Comparison of ENCODE assay signal across 25 cellular contexts in the genomic region with DNA sequence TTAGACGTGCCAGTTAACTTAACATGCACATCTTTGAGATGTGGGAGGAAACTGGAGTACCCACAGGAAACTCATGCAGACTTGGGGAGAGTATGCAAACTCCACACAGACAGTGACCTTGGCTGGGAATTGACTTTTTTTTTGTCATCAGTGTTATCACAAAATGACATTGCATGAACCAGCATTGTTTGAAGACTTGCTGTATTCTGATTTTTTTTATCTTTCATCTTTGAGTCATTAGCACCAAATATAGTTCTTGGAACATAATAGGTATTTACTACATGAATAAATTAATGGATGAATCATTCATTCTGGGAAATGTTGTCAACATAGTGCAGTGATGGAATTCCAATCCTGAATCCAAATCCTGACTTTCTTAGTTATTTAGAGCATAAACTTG.
DNase-seq lines count a peak whose midpoint lies in the region; ATAC-seq lines count a peak whose summit lies in the region.
"Had no signal": no experiment of that assay in that cellular context is flagged by ENCODE, and none has a peak within 500 bp of the region (broad histone marks: within the 10 kb centered on the region; RNA-seq: fewer than 3 reads in every experiment).

No MANE protein-coding gene starts in this region.

- H3K9me3 ChIP-seq in adipocyte (ENCODE audit: control insufficient read depth, low read length) = no peaks in the 10 kb centered on the region
- H3K9me3 ChIP-seq: BE2C, right lobe of liver, tibial nerve had no signal

- H3K4me1 ChIP-seq in adipocyte (ENCODE audit: control insufficient read depth, insufficient read depth, low read length) = peaks cover 14% of the 10 kb centered on the region
- H3K4me1 ChIP-seq: BE2C, right lobe of liver had no signal

- H3K4me3 ChIP-seq in adipocyte (ENCODE audit: low read length) = peak overlapping the region; percentile 5
- H3K4me3 ChIP-seq: coronary artery, GM12878, heart left ventricle, right lobe of liver, tibial nerve had no signal

- H3K36me3 ChIP-seq in adipocyte (ENCODE audit: control insufficient read depth, insufficient read depth, low read length, severe bottlenecking) = peaks cover 10% of the 10 kb centered on the region
- H3K36me3 ChIP-seq: BE2C had no signal

- intact Hi-C loops in activated naive CD4-positive, alpha-beta T cell treated with anti-CD3 and anti-CD28 coated beads for 36 hours (cut with micrococcal nuclease) = loop anchor here (5.0 kb wide), 2 partner anchors 51 to 119 kb away; no protein-coding TSS in a partner anchor
- intact Hi-C loops in Right ventricle myocardium inferior (cut with DNase I) = no loop called here

- no peak overlapping the region for H3K27ac Mint-ChIP-seq in activated naive CD4-positive, alpha-beta T cell treated with anti-CD3 and anti-CD28 coated beads for 36 hours
- H3K27ac Mint-ChIP-seq: activated CD4-positive, alpha-beta memory T cell treated with anti-CD3 and anti-CD28 coated beads for 36 hours; endodermal cell; H9 had no signal

- no peaks in the 10 kb centered on the region for H3K9me3 Mint-ChIP-seq in activated naive CD4-positive, alpha-beta T cell treated with anti-CD3 and anti-CD28 coated beads for 36 hours
- H3K9me3 Mint-ChIP-seq: activated CD4-positive, alpha-beta memory T cell treated with anti-CD3 and anti-CD28 coated beads for 36 hours; endodermal cell; H9 had no signal

- H3K36me3 Mint-ChIP-seq in activated naive CD4-positive, alpha-beta T cell treated with anti-CD3 and anti-CD28 coated beads for 36 hours (ENCODE audit: low read depth) = peaks cover 32% of the 10 kb centered on the region

- H3K9ac ChIP-seq in adipocyte (ENCODE audit: low read length) = peak overlapping the region; percentile 25

- peak; percentile 6 for DNase-seq in activated naive CD4-positive, alpha-beta T cell treated with anti-CD3 and anti-CD28 coated beads for 36 hours
- DNase-seq in activated naive CD4-positive, alpha-beta T cell treated with anti-CD3 and anti-CD28 coated beads, Interleukin-2, amount 50 U/mL, for 16 hours = no peak
- no peak for DNase-seq in adipocyte (ENCODE audit: low read depth)
- DNase-seq in fibroblast of gingiva (ENCODE audit: low read depth) = peak; percentile 15
- DNase-seq in Right ventricle myocardium inferior (ENCODE audit: missing footprints) = no peak
- no peak for DNase-seq in RKO (ENCODE audit: low spot score)
- DNase-seq in NK-92 (lab: John Stamatoyannopoulos, UW; ENCODE audit: unreplicated experiment) = no peak
- DNase-seq: activated CD4-positive, alpha-beta memory T cell treated with anti-CD3 and anti-CD28 coated beads for 36 hours; activated CD8-positive, alpha-beta memory T cell treated with anti-CD3 and anti-CD28 coated beads, Interleukin-2, amount 50 U/mL, for 48 hours; activated effector memory CD4-positive, alpha-beta T cell treated with Interleukin-2 at 50 U/mL for 16 hours; BE2C; endodermal cell; H9; heart left ventricle; mammary epithelial cell; NCI-H1092 treated with DMSO at 0.1 percent for 48 hours; NCI-H187 treated with DMSO at 0.1 percent for 48 hours; NCI-H226; right lobe of liver; Right ventricle myocardium superior had no signal

- H3K27me3 ChIP-seq in adipocyte (replicated peaks; ENCODE audit: control insufficient read depth, insufficient read depth, low read length) = no peaks in the 10 kb centered on the region
- H3K27me3 ChIP-seq: BE2C, heart left ventricle, right lobe of liver, tibial nerve had no signal

- peaks cover 30% of the 10 kb centered on the region for H3K4me1 Mint-ChIP-seq in activated naive CD4-positive, alpha-beta T cell treated with anti-CD3 and anti-CD28 coated beads for 36 hours (ENCODE audit: low read depth)
- H3K4me1 Mint-ChIP-seq: endodermal cell, H9 had no signal

- no peaks in the 10 kb centered on the region for H3K27me3 Mint-ChIP-seq in activated naive CD4-positive, alpha-beta T cell treated with anti-CD3 and anti-CD28 coated beads for 36 hours (ENCODE audit: low read depth)
- H3K27me3 Mint-ChIP-seq: activated CD4-positive, alpha-beta memory T cell treated with anti-CD3 and anti-CD28 coated beads for 36 hours had no signal

- no peak for ATAC-seq in Right ventricle myocardium inferior
- no peak for ATAC-seq in HG03354 (IDR thresholded peaks at IDR 0.05; ENCODE audit: poor library complexity, severe bottlenecking, unreplicated experiment)
- ATAC-seq: activated CD4-positive, CD25-positive, alpha-beta regulatory T cell treated with anti-CD3 and anti-CD28 coated beads, Interleukin-2, amount 50 U/mL, for 24 hours; GM12878; heart left ventricle had no signal

- no peak overlapping the region for H3K4me3 Mint-ChIP-seq in activated naive CD4-positive, alpha-beta T cell treated with anti-CD3 and anti-CD28 coated beads for 36 hours
- H3K4me3 Mint-ChIP-seq: activated CD4-positive, alpha-beta memory T cell treated with anti-CD3 and anti-CD28 coated beads for 36 hours; endodermal cell; H9 had no signal

- CTCF ChIA-PET in activated naive CD4-positive, alpha-beta T cell treated with anti-CD3 and anti-CD28 coated beads for 36 hours (lab: Charles Lee) = no interaction called here

Comparison
In these comparisons a context has a peak if more than half of its experiments do, and no peak if none do; other contexts are left out.
1. DNase-seq: peak in activated naive CD4-positive, alpha-beta T cell treated with anti-CD3 and anti-CD28 coated beads for 36 hours (single experiment) and fibroblast of gingiva (single experiment); none in activated naive CD4-positive, alpha-beta T cell treated with anti-CD3 and anti-CD28 coated beads, Interleukin-2, amount 50 U/mL, for 16 hours (single experiment), adipocyte (single experiment), Right ventricle myocardium inferior (single experiment), RKO (single experiment) and NK-92 (single experiment).